In the genomic region with DNA sequence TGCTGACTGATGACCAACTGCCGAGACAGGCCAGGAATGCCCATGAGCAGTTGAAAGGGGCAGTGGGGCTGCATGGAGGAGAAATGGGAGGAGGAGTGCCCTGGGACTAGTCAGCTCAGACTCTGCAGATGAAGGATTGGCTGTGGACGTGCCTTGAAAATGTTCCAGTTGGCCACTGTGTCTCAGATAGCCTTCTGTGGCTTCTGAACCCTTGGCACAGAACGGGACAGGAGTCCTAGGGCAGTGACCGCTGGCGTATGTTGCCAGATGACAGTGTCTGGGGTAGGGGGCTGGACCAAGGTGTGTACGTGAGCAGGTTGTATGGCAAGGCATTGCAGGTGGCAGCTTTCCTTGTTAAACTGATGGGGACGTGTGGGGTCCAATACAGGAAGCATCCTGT, we compare ENCODE assay signal across 8 cellular contexts. TPM values are rescaled to one million over a fixed set of nuclear protein-coding genes. Genes with fewer than 3 reads are reported as not detected.
"Had no signal": no experiment of that assay in that cellular context is flagged by ENCODE, and none has a peak within 500 bp of the region (broad histone marks: within the 10 kb centered on the region; RNA-seq: fewer than 3 reads in every experiment).

No MANE protein-coding gene starts in this region.

RNA-seq across cellular contexts. Expression of gene CSAG2, which starts 2.6 kb away (rescaled TPM):
- total RNA-seq: OCI-LY7, PC-3, PC-9, Peyer's patch, Right ventricle myocardium inferior, SJCRH30, SJSA1 had no signal
- polyA plus RNA-seq: SK-N-SH had no signal

RNA-seq across cellular contexts. Expression of gene MAGEA3, which starts 7.9 kb away (rescaled TPM):
- total RNA-seq: OCI-LY7, Peyer's patch, Right ventricle myocardium inferior had no signal

RNA-seq across cellular contexts. Expression of gene MAGEA2B, which starts 7.9 kb away (rescaled TPM):
- total RNA-seq: OCI-LY7, PC-3, Peyer's patch, Right ventricle myocardium inferior, SJSA1 had no signal

RNA-seq across cellular contexts. Expression of gene CSAG1, which starts 27.0 kb away (rescaled TPM):
- total RNA-seq: OCI-LY7, PC-3, Peyer's patch, Right ventricle myocardium inferior, SJSA1 had no signal

RNA-seq across cellular contexts. Expression of gene MAGEA12, which starts 27.1 kb away (rescaled TPM):
- total RNA-seq: OCI-LY7, Peyer's patch, Right ventricle myocardium inferior, SJSA1 had no signal
